1 cellular context compared by ENCODE assay signal in genomic region chr1:39352881-39353280, GRCh38.
TF ChIP-seq lines count a peak whose summit lies in the region.

No MANE protein-coding gene starts in this region.

TF ChIP-seq in GM23338, 12 proteins besides CTCF, POLR2A, EP300 and RAD21 (continued from another document):
- no peak for TF ChIP-seq ZNF462 (CRISPR knock-in tag; IDR thresholded peaks at IDR 0.05)
- TF ChIP-seq CREB1 (CRISPR knock-in tag; IDR thresholded peaks at IDR 0.05; ENCODE audit: low read depth): no peak
TF ChIP-seq in GM23338: peak in this region for 0.
